In genomic region chr10:62264702-62265436, GRCh38 we compare ENCODE assay signal across 8 cellular contexts. TPM values are rescaled to one million over a fixed set of nuclear protein-coding genes. Genes with fewer than 3 reads are reported as not detected.
DNase-seq lines count a peak whose midpoint lies in the region; ATAC-seq, FAIRE-seq and TF ChIP-seq lines count a peak whose summit lies in the region.

No MANE protein-coding gene starts in this region.

- peaks cover 12% of the 10 kb centered on the region for H3K4me1 ChIP-seq in left ventricle myocardium inferior
- H3K4me1 ChIP-seq in small intestine (ENCODE audit: control insufficient read depth in 2 of 2, insufficient read depth in 1 of 2, low read depth in 1 of 2, low read length in 1 of 2) = peaks cover 0 to 5% of the 10 kb centered on the region in 2 donors
- peaks cover 4% of the 10 kb centered on the region for H3K4me1 ChIP-seq in ovary (ENCODE audit: insufficient read depth)

- H3K27me3 ChIP-seq in left ventricle myocardium inferior (ENCODE audit: low read depth) (peaks cover 37% of the 10 kb centered on the region), small intestine (ENCODE audit: control insufficient read depth in 2 of 2, insufficient read depth in 2 of 2, low read length in 2 of 2) (no peaks in the 10 kb centered on the region), ovary (no peaks in the 10 kb centered on the region)

- TF ChIP-seq POLR2A in GM12891 (IDR thresholded peaks at IDR 0.05; ENCODE audit: low read depth, low read length) (no peak), ovary (IDR thresholded peaks at IDR 0.05) (no peak)

- peak; percentile 82 for FAIRE-seq in GM12891 (lab: Jason Lieb, UNC)
- FAIRE-seq in HTR-8/SVneo (lab: Jason Lieb, UNC) = no peak
- FAIRE-seq in TTC549 (lab: Jason Lieb, UNC) = peak; percentile 92
- FAIRE-seq in small intestine (lab: Jason Lieb, UNC) = peak; percentile 47

- DNase-seq in AG20443 (ENCODE audit: low spot score) = peak; percentile 79
- DNase-seq in GM12891 (ENCODE audit: insufficient read length, low spot score) = no peak
- DNase-seq in HTR-8/SVneo (ENCODE audit: insufficient read length, low spot score) = peak; percentile 67
- no peak for DNase-seq in left ventricle myocardium inferior
- DNase-seq in small intestine = peak; percentile 59
- DNase-seq in ovary = no peak

- WGBS in small intestine, 3 donors = 0 to 27% (median 9%) methylated on average over 1 of the region's 1 CpG
- WGBS in ovary, 3 donors = 13 to 24% (median 22%) methylated on average over 1 of the region's 1 CpG

- intact Hi-C loops in left ventricle myocardium inferior (cut with micrococcal nuclease) = no loop called here
- intact Hi-C loops in ovary (cut with DNase I) = no loop called here

- H3K36me3 ChIP-seq in left ventricle myocardium inferior (no peaks in the 10 kb centered on the region), small intestine (ENCODE audit: control insufficient read depth in 2 of 2, insufficient read depth in 2 of 2, low read length in 2 of 2) (no peaks in the 10 kb centered on the region), ovary (no peaks in the 10 kb centered on the region)

- TF ChIP-seq CTCF in left ventricle myocardium inferior (IDR thresholded peaks at IDR 0.05; ENCODE audit: borderline replicate concordance) = peak; percentile 63
- TF ChIP-seq CTCF in ovary (IDR thresholded peaks at IDR 0.05) = peak in 1 of 3 donors; percentile 14

- H3K4me3 ChIP-seq in left ventricle myocardium inferior (no peak overlapping the region), small intestine (ENCODE audit: low read depth in 1 of 2, low read length in 2 of 2) (no peak overlapping the region), ovary (no peak overlapping the region)

- H3K9me3 ChIP-seq in left ventricle myocardium inferior (replicated peaks) = no peaks in the 10 kb centered on the region
- H3K9me3 ChIP-seq in small intestine (ENCODE audit: control insufficient read depth, low read depth) = no peaks in the 10 kb centered on the region
- no peaks in the 10 kb centered on the region for H3K9me3 ChIP-seq in ovary

- TF ChIP-seq EP300 in ovary (IDR thresholded peaks at IDR 0.05) = no peak

- H3K27ac ChIP-seq in left ventricle myocardium inferior (replicated peaks) = no peak overlapping the region
- peak overlapping the region in 1 of 2 donors; percentile 41 for H3K27ac ChIP-seq in small intestine (ENCODE audit: low read depth in 1 of 2, low read length in 1 of 2)
- no peak overlapping the region for H3K27ac ChIP-seq in ovary

- ATAC-seq in HG02571 (IDR thresholded peaks at IDR 0.05; ENCODE audit: unreplicated experiment) = no peak

TF ChIP-seq in GM12891, 5 proteins besides CTCF, POLR2A, EP300 and RAD21:
- TF ChIP-seq POLR2AphosphoS5 (IDR thresholded peaks at IDR 0.05; ENCODE audit: low read depth, low read length) = no peak
- no peak for TF ChIP-seq SPI1 (IDR thresholded peaks at IDR 0.05; ENCODE audit: low read depth, low read length)
- no peak for TF ChIP-seq POU2F2 (IDR thresholded peaks at IDR 0.05; ENCODE audit: low read depth, low read length)
- no peak for TF ChIP-seq PAX5 (IDR thresholded peaks at IDR 0.05; ENCODE audit: insufficient read depth, low read length, severe bottlenecking)
- TF ChIP-seq TAF1 (IDR thresholded peaks at IDR 0.05; ENCODE audit: low read depth, low read length) = no peak

RNA-seq across cellular contexts. Expression of gene RTKN2, which starts 3.8 kb away (rescaled TPM):
- polyA plus RNA-seq in GM12891 (2012; ENCODE audit: low read depth, missing spikeins) = not detected
- not detected for total RNA-seq in left ventricle myocardium inferior
- 1 to 10 TPM in 1 of 3 donors, under 1 TPM in 2; 0.81 to 2.6 (median 0.89) TPM for polyA plus RNA-seq in small intestine
- under 1 TPM; 0.05 to 0.46 (median 0.17) TPM for total RNA-seq in ovary
- under 1 TPM; 0.28 to 0.52 TPM for polyA plus RNA-seq in ovary

Comparison
In these comparisons a context has a peak if more than half of its experiments do, and no peak if none do; other contexts are left out.
1. DNase-seq: peak in AG20443 (single experiment), HTR-8/SVneo (single experiment) and small intestine (single experiment); none in GM12891 (single experiment), left ventricle myocardium inferior (single experiment) and ovary (0 of 5).